ENCODE assay signal across 1 cellular context in genomic region chr14:35985504-35986218, GRCh38.
TF ChIP-seq lines count a peak whose summit lies in the region.

No MANE protein-coding gene starts in this region.

TF ChIP-seq in GM23338, 12 proteins besides CTCF, POLR2A, EP300 and RAD21 (continued from another document):
- TF ChIP-seq ZNF462 (CRISPR knock-in tag; IDR thresholded peaks at IDR 0.05) (no peak), POLR2AphosphoS5 (IDR thresholded peaks at IDR 0.05; ENCODE audit: low read depth) (no peak), ZNF331 (CRISPR knock-in tag; IDR thresholded peaks at IDR 0.05; ENCODE audit: low read depth) (no peak)
